ENCODE assay signal across 7 cellular contexts in genomic region chr4:150957095-150957494, GRCh38. TPM values are rescaled to one million over a fixed set of nuclear protein-coding genes. Genes with fewer than 3 reads are reported as not detected.
DNase-seq lines count a peak whose midpoint lies in the region; ATAC-seq and TF ChIP-seq lines count a peak whose summit lies in the region.
"Not testable (repeated sequence)": the region's sequence is repeated elsewhere in the genome, so short reads cannot be mapped to it uniquely, and the experiment has no call there.

No MANE protein-coding gene starts in this region.

- not testable (repeated sequence) for H3K27me3 ChIP-seq in mammary epithelial cell (ENCODE audit: insufficient read depth, low read length)

- in situ Hi-C loops in mammary epithelial cell (cut with MboI; ENCODE audit: low sequenced_read_pairs in 2 of 2), result not testable (repeated sequence)

- H3K4me1 Mint-ChIP-seq in activated CD4-positive, alpha-beta T cell treated with anti-CD3 and anti-CD28 coated beads for 36 hours, result peaks cover 43% of the 10 kb centered on the region
- peaks cover 40% of the 10 kb centered on the region for H3K4me1 Mint-ChIP-seq in activated T-helper 17 cell treated with anti-CD3 and anti-CD28 coated beads, Interleukin-2, amount 50 U/mL, for 72 hours
- peaks cover 58 to 60% of the 10 kb centered on the region in 2 donors for H3K4me1 Mint-ChIP-seq in natural killer cell
- H3K4me1 Mint-ChIP-seq in stimulated activated effector memory CD8-positive, alpha-beta T cell treated with anti-CD3 and anti-CD28 coated beads, Interleukin-12 subunit alpha, Interleukin-12 subunit beta, amount 100 ng/mL, for 72 hours, result peaks cover 63% of the 10 kb centered on the region

- H3K9me3 ChIP-seq in mammary epithelial cell (replicated peaks; ENCODE audit: insufficient read depth, low read length), result not testable (repeated sequence)

- not testable (repeated sequence) for H3K4me3 Mint-ChIP-seq in activated CD4-positive, alpha-beta T cell treated with anti-CD3 and anti-CD28 coated beads for 36 hours; natural killer cell; stimulated activated effector memory CD8-positive, alpha-beta T cell treated with anti-CD3 and anti-CD28 coated beads, Interleukin-12 subunit alpha, Interleukin-12 subunit beta, amount 100 ng/mL, for 72 hours
- peak overlapping the region; percentile 53 for H3K4me3 Mint-ChIP-seq in activated T-helper 17 cell treated with anti-CD3 and anti-CD28 coated beads, Interleukin-2, amount 50 U/mL, for 72 hours

- H3K27ac Mint-ChIP-seq in activated CD4-positive, alpha-beta T cell treated with anti-CD3 and anti-CD28 coated beads for 36 hours, result peak overlapping the region; percentile 33
- H3K27ac Mint-ChIP-seq in activated T-helper 17 cell treated with anti-CD3 and anti-CD28 coated beads, Interleukin-2, amount 50 U/mL, for 72 hours, result peak overlapping the region; percentile 55
- peak overlapping the region; percentile 19 to 51 for H3K27ac Mint-ChIP-seq in natural killer cell
- not testable (repeated sequence) for H3K27ac Mint-ChIP-seq in stimulated activated effector memory CD8-positive, alpha-beta T cell treated with anti-CD3 and anti-CD28 coated beads, Interleukin-12 subunit alpha, Interleukin-12 subunit beta, amount 100 ng/mL, for 72 hours

- WGBS in mammary epithelial cell (ENCODE audit: low coverage, missing lambda C conversion rate), result 86% methylated on average over 1 of the region's 1 CpG

- H3K27ac ChIP-seq in mammary epithelial cell (ENCODE audit: insufficient read depth, low read depth, low read length), result not testable (repeated sequence)
- peak overlapping the region; percentile 45 for H3K27ac ChIP-seq in epithelial cell of prostate

- H3K36me3 ChIP-seq in mammary epithelial cell (ENCODE audit: insufficient read depth, low read length), result not testable (repeated sequence)

- peaks cover 74% of the 10 kb centered on the region for H3K79me2 ChIP-seq in mammary epithelial cell (ENCODE audit: insufficient read depth, low read length)

- CTCF ChIA-PET in activated CD4-positive, alpha-beta T cell treated with anti-CD3 and anti-CD28 coated beads for 36 hours (lab: Charles Lee); mammary epithelial cell (lab: Charles Lee; ENCODE audit: low non-redundant PET): not testable (repeated sequence)

- not testable (repeated sequence) for H3K4me3 ChIP-seq in mammary epithelial cell (replicated peaks in 1 of 3; ENCODE audit: insufficient read depth in 1 of 3, low read depth in 2 of 3, low read length in 3 of 3)

- H3K9ac ChIP-seq in mammary epithelial cell (ENCODE audit: insufficient read depth, low read length), result not testable (repeated sequence)

- POLR2A ChIA-PET in activated CD4-positive, alpha-beta T cell treated with anti-CD3 and anti-CD28 coated beads for 36 hours (lab: Charles Lee), result not testable (repeated sequence)

- H3K4me2 ChIP-seq in mammary epithelial cell (ENCODE audit: insufficient read depth, low read depth, low read length), result not testable (repeated sequence)

- H3K27me3 Mint-ChIP-seq in activated CD4-positive, alpha-beta T cell treated with anti-CD3 and anti-CD28 coated beads for 36 hours; activated T-helper 17 cell treated with anti-CD3 and anti-CD28 coated beads, Interleukin-2, amount 50 U/mL, for 72 hours; natural killer cell (ENCODE audit: low read depth in 2 of 2): not testable (repeated sequence)

- not testable (repeated sequence) for H4K20me1 ChIP-seq in mammary epithelial cell (ENCODE audit: insufficient read depth, low read length)

- H3K4me1 ChIP-seq in mammary epithelial cell (ENCODE audit: insufficient read depth, low read length), result not testable (repeated sequence)

- intact Hi-C loops in activated CD4-positive, alpha-beta T cell treated with anti-CD3 and anti-CD28 coated beads for 36 hours (cut with DNase I, micrococcal nuclease); mammary epithelial cell (cut with micrococcal nuclease); natural killer cell (cut with micrococcal nuclease): not testable (repeated sequence)

- not testable (repeated sequence) for DNase-seq in activated CD4-positive, alpha-beta T cell treated with anti-CD3 and anti-CD28 coated beads for 36 hours; natural killer cell; stimulated activated effector memory CD8-positive, alpha-beta T cell treated with anti-CD3 and anti-CD28 coated beads, Interleukin-12 subunit alpha, Interleukin-12 subunit beta, amount 100 ng/mL, for 72 hours (ENCODE audit: low spot score in 2 of 2)
- DNase-seq in activated T-cell treated with anti-CD3 and anti-CD28 coated beads for 24 hours (ENCODE audit: low read depth) (peak; percentile 15), mammary epithelial cell (peak; percentile 72), epithelial cell of prostate (ENCODE audit: low read depth, low spot score) (peak; percentile 58)

- peaks cover 25% of the 10 kb centered on the region for H3K36me3 Mint-ChIP-seq in activated CD4-positive, alpha-beta T cell treated with anti-CD3 and anti-CD28 coated beads for 36 hours (ENCODE audit: low read depth)
- peaks cover 35% of the 10 kb centered on the region for H3K36me3 Mint-ChIP-seq in activated T-helper 17 cell treated with anti-CD3 and anti-CD28 coated beads, Interleukin-2, amount 50 U/mL, for 72 hours (ENCODE audit: low read depth)
- H3K36me3 Mint-ChIP-seq in natural killer cell, result not testable (repeated sequence)
- H3K36me3 Mint-ChIP-seq in stimulated activated effector memory CD8-positive, alpha-beta T cell treated with anti-CD3 and anti-CD28 coated beads, Interleukin-12 subunit alpha, Interleukin-12 subunit beta, amount 100 ng/mL, for 72 hours, result peaks cover 16% of the 10 kb centered on the region

- dilution Hi-C loops in mammary epithelial cell (cut with HindIII; ENCODE audit: low sequenced_read_pairs), result not testable (repeated sequence)

- BruUV-seq in mammary epithelial cell (replicated peaks; lab: Mats Ljungman, UMichigan), result not testable (repeated sequence)

- peak; percentile 42 for ATAC-seq in activated CD4-positive, alpha-beta T cell treated with anti-CD3 and anti-CD28 coated beads for 36 hours
- ATAC-seq in activated T-helper 17 cell treated with anti-CD3 and anti-CD28 coated beads, Interleukin-2, amount 50 U/mL, for 72 hours (replicated peaks), result peak; percentile 70
- peak in 1 of 3 donors; percentile 47 for ATAC-seq in natural killer cell
- peak; percentile 35 for ATAC-seq in stimulated activated effector memory CD8-positive, alpha-beta T cell treated with anti-CD3 and anti-CD28 coated beads, Interleukin-12 subunit alpha, Interleukin-12 subunit beta, amount 100 ng/mL, for 72 hours

- not testable (repeated sequence) for H2AFZ ChIP-seq in mammary epithelial cell (ENCODE audit: low read depth, low read length)

- H3K9me3 Mint-ChIP-seq in activated CD4-positive, alpha-beta T cell treated with anti-CD3 and anti-CD28 coated beads for 36 hours (ENCODE audit: low read depth); activated T-helper 17 cell treated with anti-CD3 and anti-CD28 coated beads, Interleukin-2, amount 50 U/mL, for 72 hours; natural killer cell; stimulated activated effector memory CD8-positive, alpha-beta T cell treated with anti-CD3 and anti-CD28 coated beads, Interleukin-12 subunit alpha, Interleukin-12 subunit beta, amount 100 ng/mL, for 72 hours: not testable (repeated sequence)

- not testable (repeated sequence) for TF ChIP-seq CTCF in mammary epithelial cell (conservative IDR thresholded peaks at IDR 0.05 in 1 of 2, IDR thresholded peaks at IDR 0.05 in 1 of 2; ENCODE audit: extremely low read depth in 1 of 2, insufficient read depth in 1 of 2, low read depth in 1 of 2, low read length in 2 of 2); natural killer cell (IDR thresholded peaks at IDR 0.05)

RNA-seq across cellular contexts. Expression of gene LRBA, which starts 58.0 kb away (rescaled TPM):
- total RNA-seq in activated CD4-positive, alpha-beta T cell treated with anti-CD3 and anti-CD28 coated beads for 36 hours, result 10 to 100 TPM; 56.6 to 59.2 TPM
- 10 to 100 TPM; 65.2 to 83.4 TPM for total RNA-seq in activated T-helper 17 cell treated with anti-CD3 and anti-CD28 coated beads, Interleukin-2, amount 50 U/mL, for 72 hours
- total RNA-seq in mammary epithelial cell (100 to 1,000 TPM in 1 of 2 donors, 10 to 100 TPM in 1; 63.3 to 108 TPM), natural killer cell (10 to 100 TPM; 72.1 to 87.6 (median 83.1) TPM)
- polyA plus RNA-seq in mammary epithelial cell, result 36.9 TPM
- 226 TPM for polyA minus RNA-seq in mammary epithelial cell
